22 cellular contexts compared by ENCODE assay signal in the genomic region with DNA sequence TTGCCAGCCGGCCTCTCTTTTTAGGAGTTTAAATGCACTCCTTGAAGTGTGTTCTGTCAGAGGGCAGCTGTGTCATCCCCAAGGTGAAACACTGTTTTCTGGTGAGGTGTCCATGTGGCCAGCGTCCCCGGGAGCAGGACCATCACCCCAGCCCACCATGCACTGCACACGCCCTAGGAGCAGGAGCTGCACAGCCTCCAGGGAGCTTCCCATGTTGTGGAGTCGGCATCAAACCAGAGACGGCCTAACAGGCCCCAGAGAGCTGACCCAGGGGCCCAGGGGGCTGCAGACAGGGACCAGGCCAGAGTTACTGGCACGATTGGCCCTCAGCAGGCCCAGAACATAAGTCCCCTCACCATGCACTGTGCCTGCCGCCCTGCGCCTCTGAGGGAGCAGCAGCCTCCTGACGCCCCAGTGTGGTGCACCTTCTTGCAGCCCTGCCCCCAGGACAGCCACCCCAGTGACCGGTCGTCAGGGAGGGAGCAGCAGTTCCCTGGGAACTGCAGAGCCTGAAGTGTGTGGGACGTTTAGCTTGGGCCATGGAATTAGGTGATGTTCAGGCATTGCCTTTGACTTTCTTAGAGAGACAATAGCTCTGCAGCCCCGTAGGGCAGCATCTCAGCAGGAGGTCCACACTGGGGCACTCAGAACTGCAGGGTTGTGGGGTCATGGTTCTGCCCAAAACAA.
DNase-seq lines count a peak whose midpoint lies in the region; ATAC-seq and TF ChIP-seq lines count a peak whose summit lies in the region.
"Had no signal": no experiment of that assay in that cellular context is flagged by ENCODE, and none has a peak within 500 bp of the region (broad histone marks: within the 10 kb centered on the region; RNA-seq: fewer than 3 reads in every experiment).

No MANE protein-coding gene starts in this region.

- intact Hi-C loops in dorsolateral prefrontal cortex (cut with DNase I), result loop anchor here in 1 of 2 donors (10.0 kb wide), 1 partner anchor 47 kb away; no protein-coding TSS in a partner anchor
- intact Hi-C loops in left lung (cut with DNase I), result no loop called here
- intact Hi-C loops in spleen (cut with DNase I; ENCODE audit: low total_unique reads), result no loop called here

- H3K9ac ChIP-seq in NT2/D1 (ENCODE audit: insufficient read length, low read depth) (no peak overlapping the region), Karpas-422 (ENCODE audit: low read length) (no peak overlapping the region)
- H3K9ac ChIP-seq: KMS-11 had no signal

- H3K4me1 ChIP-seq in NT2/D1 (ENCODE audit: insufficient read depth, insufficient read length) (peaks cover 22% of the 10 kb centered on the region), left lung (peaks cover 0 to 15% of the 10 kb centered on the region in 2 donors), spleen (peaks cover 3 to 28% (median 20%) of the 10 kb centered on the region in 6 donors), Karpas-422 (ENCODE audit: low read length) (no peaks in the 10 kb centered on the region)

- H3K27me3 ChIP-seq in NT2/D1 (ENCODE audit: insufficient read depth, insufficient read length) (no peaks in the 10 kb centered on the region), dorsolateral prefrontal cortex (no peaks in the 10 kb centered on the region), left lung (no peaks in the 10 kb centered on the region), spleen (replicated peaks in 1 of 7) (no peaks in the 10 kb centered on the region), Karpas-422 (ENCODE audit: low read length) (no peaks in the 10 kb centered on the region)
- H3K27me3 ChIP-seq: body of pancreas, hepatocyte had no signal

- H3K4me3 ChIP-seq in NT2/D1 (ENCODE audit: insufficient read length, low read depth) (no peak overlapping the region), dorsolateral prefrontal cortex (no peak overlapping the region), left lung (no peak overlapping the region), spleen (no peak overlapping the region), Karpas-422 (ENCODE audit: low read length) (no peak overlapping the region)
- H3K4me3 ChIP-seq: body of pancreas, hepatocyte had no signal

- ATAC-seq in left lung, result no peak
- ATAC-seq in stimulated activated naive CD8-positive, alpha-beta T cell treated with anti-CD3 and anti-CD28 coated beads, Interleukin-15, Interleukin-2, amounts not matched to agents 100 U/mL and 50 U/mL, for 24 hours, result no peak
- ATAC-seq: activated CD8-positive, alpha-beta T cell treated with anti-CD3 and anti-CD28 coated beads for 36 hours; activated naive CD8-positive, alpha-beta T cell treated with anti-CD3 and anti-CD28 coated beads, Interleukin-2, amount 50 U/mL, for 24 hours; body of pancreas; stimulated activated naive CD8-positive, alpha-beta T cell treated with anti-CD3 and anti-CD28 coated beads, Interleukin-15, amount 100 ng/mL, for 72 hours had no signal

- peak overlapping the region in 52 of 59 donors; percentile 4 to 100 (median 96) for H3K27ac ChIP-seq in dorsolateral prefrontal cortex
- H3K27ac ChIP-seq in left lung, result no peak overlapping the region
- H3K27ac ChIP-seq in spleen, result no peak overlapping the region
- H3K27ac ChIP-seq in Karpas-422 (ENCODE audit: low read length), result no peak overlapping the region
- H3K27ac ChIP-seq: hepatocyte, KMS-11 had no signal

- DNase-seq in NT2/D1 (ENCODE audit: low read depth, low spot score) (peak; percentile 3), dorsolateral prefrontal cortex (peak in 5 of 10 donors; percentile 1 to 36 (median 34)), left lung (peak; percentile 17 to 48), spleen (peak; percentile 55), NK-92 (lab: John Stamatoyannopoulos, UW; ENCODE audit: unreplicated experiment) (no peak), NCI-H1694 (lab: John Stamatoyannopoulos, UW) (no peak), Karpas-422 (no peak)
- no peak for DNase-seq in stimulated activated naive CD8-positive, alpha-beta T cell treated with anti-CD3 and anti-CD28 coated beads, Interleukin-15, Interleukin-2, amounts not matched to agents 100 U/mL and 50 U/mL, for 24 hours
- DNase-seq: activated CD4-positive, alpha-beta T cell treated with anti-CD3 and anti-CD28 coated beads for 1 hour; activated CD8-positive, alpha-beta T cell treated with anti-CD3 and anti-CD28 coated beads for 36 hours; activated naive CD8-positive, alpha-beta T cell treated with anti-CD3 and anti-CD28 coated beads, Interleukin-2, amount 50 U/mL, for 24 hours; CD4-positive, CD25-positive, alpha-beta regulatory T cell; effector CD8-positive, alpha-beta T cell; foreskin fibroblast; HFFc6; NCI-H524 treated with DMSO at 0.1 percent for 48 hours; stimulated activated CD4-positive, alpha-beta T cell treated with anti-CD3 and anti-CD28 coated beads, Interleukin-15, amount 100 ng/mL, for 24 hours; stimulated activated naive CD8-positive, alpha-beta T cell treated with anti-CD3 and anti-CD28 coated beads, Interleukin-15, amount 100 ng/mL, for 72 hours; trophoblast cell had no signal

- no peaks in the 10 kb centered on the region for H3K9me3 ChIP-seq in NT2/D1 (ENCODE audit: insufficient read depth, low read length)
- H3K9me3 ChIP-seq in left lung, result no peaks in the 10 kb centered on the region
- H3K9me3 ChIP-seq in spleen, result peaks cover 0 to 5% (median 0%) of the 10 kb centered on the region in 8 donors
- no peaks in the 10 kb centered on the region; the same call in 1 of the 2 replicates for H3K9me3 ChIP-seq in Karpas-422 (ENCODE audit: low read length)
- H3K9me3 ChIP-seq: body of pancreas had no signal

- H2AFZ ChIP-seq in Karpas-422 (ENCODE audit: low read length), result no peak overlapping the region
- H2AFZ ChIP-seq: hepatocyte had no signal

- H3K36me3 ChIP-seq in NT2/D1 (ENCODE audit: insufficient read depth, insufficient read length, low read length), result peaks cover 8% of the 10 kb centered on the region
- peaks cover 0 to 24% of the 10 kb centered on the region in 2 donors for H3K36me3 ChIP-seq in left lung
- peaks cover 0 to 34% (median 16%) of the 10 kb centered on the region in 6 donors for H3K36me3 ChIP-seq in spleen
- H3K36me3 ChIP-seq in Karpas-422 (ENCODE audit: insufficient read depth, low read length), result no peaks in the 10 kb centered on the region

- no peak for TF ChIP-seq POLR2A in spleen (IDR thresholded peaks at IDR 0.05)

- H3K9me2 ChIP-seq in Karpas-422 (replicated peaks; ENCODE audit: insufficient read depth, low read length), result no peaks in the 10 kb centered on the region

- H3K79me2 ChIP-seq in Karpas-422 (ENCODE audit: low read length), result no peaks in the 10 kb centered on the region
- H3K79me2 ChIP-seq: hepatocyte had no signal

- no peaks in the 10 kb centered on the region for H4K20me1 ChIP-seq in Karpas-422 (ENCODE audit: insufficient read depth, low read depth, low read length)

- TF ChIP-seq CTCF in dorsolateral prefrontal cortex (IDR thresholded peaks at IDR 0.05 in 54 of 56, conservative IDR thresholded peaks at IDR 0.05 in 2 of 56; ENCODE audit: low read depth in 1 of 56, partially characterized antibody in 56 of 56) (no peak), left lung (IDR thresholded peaks at IDR 0.05) (no peak), spleen (IDR thresholded peaks at IDR 0.05 in 8 of 11, conservative IDR thresholded peaks at IDR 0.05 in 3 of 11) (no peak)

- WGBS in spleen, 5 donors, result 81 to 90% (median 87%) methylated on average over 6 to 14 of the region's 14 CpGs

- H3K4me2 ChIP-seq in Karpas-422 (ENCODE audit: low read depth, low read length, poor library complexity, severe bottlenecking), result no peak overlapping the region
- H3K4me2 ChIP-seq: hepatocyte, KMS-11 had no signal

Comparison
In these comparisons a context has a peak if more than half of its experiments do, and no peak if none do; other contexts are left out.
1. DNase-seq: peak in NT2/D1 (single experiment), left lung (2 of 2) and spleen (single experiment); none in NK-92 (single experiment), NCI-H1694 (single experiment), Karpas-422 (single experiment) and stimulated activated naive CD8-positive, alpha-beta T cell treated with anti-CD3 and anti-CD28 coated beads, Interleukin-15, Interleukin-2, amounts not matched to agents 100 U/mL and 50 U/mL, for 24 hours (single experiment).
2. H3K27ac ChIP-seq: peak in dorsolateral prefrontal cortex (52 of 59); none in left lung (0 of 2), spleen (0 of 8) and Karpas-422 (single experiment).